In the genomic region with DNA sequence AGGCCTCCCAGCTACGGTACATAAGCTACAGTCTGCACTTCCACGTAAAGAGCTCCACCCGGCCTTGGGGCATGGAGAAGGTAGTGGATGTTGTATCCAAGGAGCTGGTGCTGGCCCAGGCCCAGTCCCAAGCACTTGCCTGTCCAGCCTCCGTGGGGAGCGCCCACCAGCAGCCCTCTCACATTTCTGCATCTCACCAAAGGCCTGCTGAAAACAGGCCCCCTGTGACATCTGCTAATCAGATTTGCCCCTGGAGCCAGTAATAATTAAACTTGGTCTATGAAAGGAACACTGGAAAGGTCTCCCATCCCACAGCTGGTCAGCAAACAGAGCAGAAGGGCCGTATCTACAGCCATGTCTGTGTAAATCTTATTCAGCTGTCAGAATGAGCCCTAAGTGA, we compare ENCODE assay signal across 10 cellular contexts.
DNase-seq lines count a peak whose midpoint lies in the region; ATAC-seq and TF ChIP-seq lines count a peak whose summit lies in the region.
"Had no signal": no experiment of that assay in that cellular context is flagged by ENCODE, and none has a peak within 500 bp of the region (broad histone marks: within the 10 kb centered on the region; RNA-seq: fewer than 3 reads in every experiment).

No MANE protein-coding gene starts in this region.

- TF ChIP-seq EP300 in ovary (IDR thresholded peaks at IDR 0.05): no peak

- H3K4me3 ChIP-seq in ovary: no peak overlapping the region
- H3K4me3 ChIP-seq: MG63 had no signal

- peak overlapping the region; percentile 65 for H3K27ac ChIP-seq in adipose tissue (ENCODE audit: low read depth, low read length)
- peak overlapping the region; percentile 63 to 82 for H3K27ac ChIP-seq in ovary

- ATAC-seq in Right ventricle myocardium superior (ENCODE audit: poor library complexity) (peak; percentile 45), HG03442 (IDR thresholded peaks at IDR 0.05; ENCODE audit: unreplicated experiment) (no peak)

- no peak for TF ChIP-seq CTCF in ovary (IDR thresholded peaks at IDR 0.05)

- DNase-seq in Right ventricle myocardium superior: no peak
- DNase-seq in ovary: no peak
- DNase-seq in ureter (ENCODE audit: low spot score): peak; percentile 44
- no peak for DNase-seq in GM19238 (ENCODE audit: insufficient read length, low spot score)
- DNase-seq in SW 1271 (lab: John Stamatoyannopoulos, UW): no peak
- DNase-seq: activated naive CD4-positive, alpha-beta T cell treated with anti-CD3 and anti-CD28 coated beads for 36 hours; stimulated activated CD4-positive, alpha-beta T cell treated with anti-CD3 and anti-CD28 coated beads, Interleukin-4, amount 100 ng/mL, for 24 hours had no signal

- WGBS in adipose tissue, 3 donors: 64 to 87% (median 73%) methylated on average over 6 of the region's 6 CpGs
- 57 to 79% (median 64%) methylated on average over 6 of the region's 6 CpGs for WGBS in ovary, 3 donors

- intact Hi-C loops in Right ventricle myocardium superior (cut with DNase I) (loop anchor here (10.0 kb wide), 2 partner anchors 87 to 337 kb away; no protein-coding TSS in a partner anchor), ovary (cut with DNase I) (loop anchor here in 1 of 4 donors (10.0 kb wide), 1 partner anchor 47 kb away; no protein-coding TSS in a partner anchor)

- H3K36me3 ChIP-seq in ovary: no peaks in the 10 kb centered on the region
- H3K36me3 ChIP-seq: MG63 had no signal

- H3K27me3 ChIP-seq in ovary: no peaks in the 10 kb centered on the region
- H3K27me3 ChIP-seq: MG63 had no signal

- no peak for TF ChIP-seq POLR2A in ovary (IDR thresholded peaks at IDR 0.05)

- no peaks in the 10 kb centered on the region for H3K9me3 ChIP-seq in ovary
- H3K9me3 ChIP-seq: MG63 had no signal

- peaks cover 21% of the 10 kb centered on the region for H3K4me1 ChIP-seq in ovary (ENCODE audit: insufficient read depth)
